ENCODE assay signal across 13 cellular contexts in the genomic region with DNA sequence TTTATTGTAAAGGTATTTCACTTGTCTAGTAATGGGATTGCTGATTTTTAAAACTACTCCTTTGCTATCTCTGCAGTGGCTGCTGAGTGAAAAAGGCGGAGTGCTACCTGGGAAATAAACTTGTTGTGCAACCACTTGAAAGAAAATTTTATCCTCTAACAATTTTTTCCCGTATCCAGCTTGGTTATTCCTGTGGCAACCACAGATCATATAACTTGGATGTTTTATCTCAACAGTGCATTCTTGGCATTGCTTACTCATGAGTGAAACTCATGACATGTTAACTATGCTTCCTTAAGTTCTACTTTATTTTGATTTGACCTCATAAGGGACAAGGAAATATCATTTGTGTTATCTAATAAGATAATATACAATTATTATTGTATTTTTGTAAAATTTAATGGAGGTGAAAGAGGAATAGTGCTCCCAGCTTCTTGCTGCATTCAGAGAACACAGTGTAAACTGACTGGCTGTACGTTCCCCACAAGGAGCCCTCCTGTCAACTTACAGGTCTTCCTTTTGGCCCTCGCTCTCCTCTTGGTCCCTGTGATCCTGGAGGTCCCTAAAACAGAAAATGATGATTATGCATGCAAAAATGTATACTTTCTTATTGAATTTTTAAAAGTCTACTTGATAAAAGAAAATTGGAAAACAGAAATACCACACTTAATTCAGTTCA.
DNase-seq lines count a peak whose midpoint lies in the region; FAIRE-seq and TF ChIP-seq lines count a peak whose summit lies in the region.
"Had no signal": no experiment of that assay in that cellular context is flagged by ENCODE, and none has a peak within 500 bp of the region (broad histone marks: within the 10 kb centered on the region; RNA-seq: fewer than 3 reads in every experiment).

No MANE protein-coding gene starts in this region.

- H3K27ac Mint-ChIP-seq in activated CD4-positive, alpha-beta T cell treated with anti-CD3 and anti-CD28 coated beads, Interleukin-2, amount 10 ng/mL, durations not matched to agents 24 days and 14 days, result no peak overlapping the region
- H3K27ac Mint-ChIP-seq: natural killer cell had no signal

- DNase-seq in ELR (ENCODE audit: low read depth) (peak; percentile 96), RPMI7951 (ENCODE audit: low read depth) (peak; percentile 85), fibroblast of peridontal ligament (ENCODE audit: extremely low read depth) (peak; percentile 85), retinal pigment epithelial cell (ENCODE audit: low read depth) (peak; percentile 72), Ammon's horn (ENCODE audit: low spot score) (no peak), GM12891 (ENCODE audit: insufficient read length, low spot score) (no peak), GDM1 (lab: John Stamatoyannopoulos, UW) (no peak)
- DNase-seq in activated CD4-positive, alpha-beta T cell treated with anti-CD3 and anti-CD28 coated beads, Interleukin-2, amount 10 ng/mL, durations not matched to agents 24 days and 14 days, result no peak
- DNase-seq: activated CD8-positive, alpha-beta memory T cell treated with anti-CD3 and anti-CD28 coated beads, Interleukin-2, amount 50 U/mL, for 4 hours; DMS79 treated with DMSO at 0.1 percent for 48 hours; natural killer cell; stimulated activated CD4-positive, alpha-beta T cell treated with anti-CD3 and anti-CD28 coated beads, Interleukin-2, amount 100 ng/mL, for 48 hours had no signal

- intact Hi-C loops in activated CD4-positive, alpha-beta T cell treated with anti-CD3 and anti-CD28 coated beads, Interleukin-2, amount 10 ng/mL, durations not matched to agents 24 days and 14 days (cut with micrococcal nuclease), result loop anchor here (10.0 kb wide), 1 partner anchor 572 kb away; no protein-coding TSS in a partner anchor

- FAIRE-seq in GM12891 (lab: Jason Lieb, UNC), result no peak

- no peak overlapping the region for H3K4me3 ChIP-seq in retinal pigment epithelial cell (ENCODE audit: low read length)
- H3K4me3 ChIP-seq: HAP-1 had no signal

- no peak for TF ChIP-seq CTCF in retinal pigment epithelial cell (conservative IDR thresholded peaks at IDR 0.05; ENCODE audit: low read depth, low read length)

- no peak for TF ChIP-seq POLR2A in GM12891 (IDR thresholded peaks at IDR 0.05; ENCODE audit: low read depth, low read length)

- H3K4me1 Mint-ChIP-seq in activated CD4-positive, alpha-beta T cell treated with anti-CD3 and anti-CD28 coated beads, Interleukin-2, amount 10 ng/mL, durations not matched to agents 24 days and 14 days, result no peaks in the 10 kb centered on the region
- H3K4me1 Mint-ChIP-seq: natural killer cell had no signal

- H3K4me3 Mint-ChIP-seq in activated CD4-positive, alpha-beta T cell treated with anti-CD3 and anti-CD28 coated beads, Interleukin-2, amount 10 ng/mL, durations not matched to agents 24 days and 14 days, result no peak overlapping the region
- H3K4me3 Mint-ChIP-seq: natural killer cell had no signal

- no peaks in the 10 kb centered on the region for H3K36me3 Mint-ChIP-seq in activated CD4-positive, alpha-beta T cell treated with anti-CD3 and anti-CD28 coated beads, Interleukin-2, amount 10 ng/mL, durations not matched to agents 24 days and 14 days (ENCODE audit: low read depth)
- H3K36me3 Mint-ChIP-seq: natural killer cell had no signal

- no peaks in the 10 kb centered on the region for H3K9me3 Mint-ChIP-seq in activated CD4-positive, alpha-beta T cell treated with anti-CD3 and anti-CD28 coated beads, Interleukin-2, amount 10 ng/mL, durations not matched to agents 24 days and 14 days
- H3K9me3 Mint-ChIP-seq: natural killer cell had no signal

- no peaks in the 10 kb centered on the region for H3K27me3 Mint-ChIP-seq in activated CD4-positive, alpha-beta T cell treated with anti-CD3 and anti-CD28 coated beads, Interleukin-2, amount 10 ng/mL, durations not matched to agents 24 days and 14 days

TF ChIP-seq in GM12891, 5 proteins besides CTCF, POLR2A, EP300 and RAD21:
- TF ChIP-seq SPI1 (IDR thresholded peaks at IDR 0.05; ENCODE audit: low read depth, low read length), result no peak
- TF ChIP-seq POU2F2 (IDR thresholded peaks at IDR 0.05; ENCODE audit: low read depth, low read length), result no peak
- no peak for TF ChIP-seq TAF1 (IDR thresholded peaks at IDR 0.05; ENCODE audit: low read depth, low read length)
- TF ChIP-seq POLR2AphosphoS5 (IDR thresholded peaks at IDR 0.05; ENCODE audit: low read depth, low read length), result no peak
- no peak for TF ChIP-seq PAX5 (IDR thresholded peaks at IDR 0.05; ENCODE audit: insufficient read depth, low read length, severe bottlenecking)

Comparison
In these comparisons a context has a peak if more than half of its experiments do, and no peak if none do; other contexts are left out.
1. DNase-seq: peak in ELR (single experiment), RPMI7951 (single experiment), fibroblast of peridontal ligament (single experiment) and retinal pigment epithelial cell (single experiment); none in activated CD4-positive, alpha-beta T cell treated with anti-CD3 and anti-CD28 coated beads, Interleukin-2, amount 10 ng/mL, durations not matched to agents 24 days and 14 days (single experiment), Ammon's horn (single experiment), GM12891 (single experiment) and GDM1 (single experiment).